In the genomic region with DNA sequence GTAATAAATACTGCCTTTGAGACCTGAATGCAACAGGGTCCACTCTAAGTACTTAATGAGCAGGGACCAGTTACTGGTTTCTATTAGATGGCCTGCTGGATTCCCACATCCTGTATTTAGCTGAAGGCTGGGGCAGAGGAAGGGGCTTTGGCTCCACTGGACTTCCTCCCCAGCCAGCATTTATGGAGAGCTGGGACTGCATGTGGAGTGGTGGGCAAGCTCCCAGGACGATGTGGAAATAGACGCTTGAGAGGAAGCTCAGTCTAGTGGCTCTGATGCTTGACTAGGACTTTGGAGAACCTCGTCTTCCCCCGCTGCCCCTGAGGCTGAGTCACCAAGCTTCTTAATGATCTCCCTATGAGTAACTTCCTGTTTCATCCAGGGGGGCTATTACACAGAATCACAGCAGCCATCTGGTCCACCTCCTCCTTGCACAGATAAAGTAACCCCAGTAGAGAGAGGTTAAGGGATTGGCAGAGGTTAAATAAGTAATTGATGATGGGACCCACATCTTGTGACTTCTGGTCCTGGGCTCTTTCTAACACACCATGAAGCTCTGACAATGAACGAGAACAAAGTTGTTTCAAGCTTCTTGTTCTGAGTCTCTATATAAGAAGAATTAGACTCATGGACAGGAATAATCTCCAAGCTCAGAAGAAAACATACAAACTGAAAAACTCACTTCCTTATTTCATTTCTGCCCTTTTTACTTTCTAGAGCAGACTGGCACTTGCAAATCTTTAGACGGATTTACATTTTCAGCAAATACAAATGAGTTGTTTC, we compare ENCODE assay signal across 8 cellular contexts.
DNase-seq lines count a peak whose midpoint lies in the region; ATAC-seq and TF ChIP-seq lines count a peak whose summit lies in the region.

No MANE protein-coding gene starts in this region.

- H3K9me3 ChIP-seq in Caco-2 (no peaks in the 10 kb centered on the region), mucosa of rectum (ENCODE audit: control insufficient read depth in 2 of 2, low read length in 2 of 2) (no peaks in the 10 kb centered on the region)

- H3K27me3 ChIP-seq in Caco-2 (replicated peaks; ENCODE audit: control insufficient read depth, insufficient read depth, low read length) (no peaks in the 10 kb centered on the region), mucosa of rectum (ENCODE audit: control insufficient read depth in 2 of 2, insufficient read depth in 2 of 2, low read length in 2 of 2) (no peaks in the 10 kb centered on the region)

- H3K27ac Mint-ChIP-seq in Caco-2 (ENCODE audit: unreplicated experiment): peak overlapping the region; percentile 66
- H3K27ac Mint-ChIP-seq in dendritic cell treated with granulocyte-macrophage colony-stimulating factor and Interleukin-4, amounts not matched to agents 40 ng/mL and 50 ng/mL, for 4 days: peak overlapping the region; percentile 88

- H3K4me1 ChIP-seq in Caco-2 (peaks cover 73% of the 10 kb centered on the region), mucosa of rectum (ENCODE audit: control insufficient read depth in 2 of 2, insufficient read depth in 2 of 2, low read length in 2 of 2) (peaks cover 7 to 13% of the 10 kb centered on the region in 2 donors)

- H3K36me3 ChIP-seq in Caco-2 (ENCODE audit: control insufficient read depth, insufficient read depth, low read length): no peaks in the 10 kb centered on the region
- H3K36me3 ChIP-seq in mucosa of rectum (ENCODE audit: control insufficient read depth in 2 of 2, insufficient read depth in 2 of 2, low read length in 2 of 2): no peaks in the 10 kb centered on the region

- H3K4me1 Mint-ChIP-seq in Caco-2 (ENCODE audit: low read depth, unreplicated experiment): peaks cover 81% of the 10 kb centered on the region
- H3K4me1 Mint-ChIP-seq in dendritic cell treated with granulocyte-macrophage colony-stimulating factor and Interleukin-4, amounts not matched to agents 40 ng/mL and 50 ng/mL, for 4 days (ENCODE audit: low read depth): peaks cover 61% of the 10 kb centered on the region

- BruUV-seq in Caco-2 (replicated peaks; lab: Mats Ljungman, UMichigan): no TSS peak

- DNase-seq in Caco-2 (no peak), NCI-H2227 treated with DMSO at 0.1 percent for 48 hours (lab: John Stamatoyannopoulos, UW) (no peak), NCI-H2196 treated with DMSO at 0.1 percent for 48 hours (lab: John Stamatoyannopoulos, UW; ENCODE audit: unreplicated experiment) (no peak)

- peaks cover 11% of the 10 kb centered on the region for H3K36me3 Mint-ChIP-seq in Caco-2 (ENCODE audit: insufficient read depth, unreplicated experiment)
- no peaks in the 10 kb centered on the region for H3K36me3 Mint-ChIP-seq in dendritic cell treated with granulocyte-macrophage colony-stimulating factor and Interleukin-4, amounts not matched to agents 40 ng/mL and 50 ng/mL, for 4 days (ENCODE audit: low read depth)

- CTCF ChIA-PET in Caco-2 (lab: Charles Lee): no interaction called here

- no peaks in the 10 kb centered on the region for H3K9me3 Mint-ChIP-seq in Caco-2 (ENCODE audit: unreplicated experiment)
- no peaks in the 10 kb centered on the region for H3K9me3 Mint-ChIP-seq in dendritic cell treated with granulocyte-macrophage colony-stimulating factor and Interleukin-4, amounts not matched to agents 40 ng/mL and 50 ng/mL, for 4 days

- H3K4me3 ChIP-seq in Caco-2 (ENCODE audit: low read depth, low read length) (no peak overlapping the region), mucosa of rectum (ENCODE audit: low read length in 2 of 2) (no peak overlapping the region)

- intact Hi-C loops in Caco-2 (cut with micrococcal nuclease; ENCODE audit: unreplicated experiment): no loop called here
- intact Hi-C loops in dendritic cell treated with granulocyte-macrophage colony-stimulating factor and Interleukin-4, amounts not matched to agents 40 ng/mL and 50 ng/mL, for 4 days (cut with micrococcal nuclease): no loop called here

- H3K4me3 Mint-ChIP-seq in Caco-2 (ENCODE audit: unreplicated experiment): no peak overlapping the region
- H3K4me3 Mint-ChIP-seq in dendritic cell treated with granulocyte-macrophage colony-stimulating factor and Interleukin-4, amounts not matched to agents 40 ng/mL and 50 ng/mL, for 4 days: peak overlapping the region; percentile 39

- peak overlapping the region; percentile 39 to 64 for H3K27ac ChIP-seq in mucosa of rectum (ENCODE audit: low read depth in 2 of 2, low read length in 2 of 2)

- no peak for TF ChIP-seq CTCF in Caco-2 (IDR thresholded peaks at IDR 0.05; ENCODE audit: insufficient read depth in 1 of 2, low read depth in 1 of 2, low read length in 1 of 2, severe bottlenecking in 1 of 2, unreplicated experiment in 1 of 2)

- POLR2A ChIA-PET in Caco-2 (lab: Charles Lee): no interaction called here

- no peak overlapping the region for H3K9ac ChIP-seq in mucosa of rectum (ENCODE audit: low read depth in 1 of 2, low read length in 2 of 2)

- ATAC-seq in GM18909 (IDR thresholded peaks at IDR 0.05; ENCODE audit: poor library complexity, unreplicated experiment) (peak; percentile 86), HG03045 (IDR thresholded peaks at IDR 0.05; ENCODE audit: unreplicated experiment) (peak; percentile 69)

- H3K27me3 Mint-ChIP-seq in Caco-2 (ENCODE audit: insufficient read depth, unreplicated experiment): no peaks in the 10 kb centered on the region
- H3K27me3 Mint-ChIP-seq in dendritic cell treated with granulocyte-macrophage colony-stimulating factor and Interleukin-4, amounts not matched to agents 40 ng/mL and 50 ng/mL, for 4 days: peaks cover 2% of the 10 kb centered on the region

TF ChIP-seq in PFSK-1, 5 proteins besides CTCF, POLR2A, EP300 and RAD21:
- TF ChIP-seq FOXP2 (optimal IDR thresholded peaks at IDR 0.05; ENCODE audit: borderline replicate concordance, extremely low read depth, extremely low read length, insufficient read depth) (no peak), TAF1 (IDR thresholded peaks at IDR 0.05; ENCODE audit: borderline replicate concordance, insufficient read depth, low read length) (peak; percentile 63; the same call in 1 of the 2 replicates), POLR2AphosphoS5 (IDR thresholded peaks at IDR 0.05; ENCODE audit: low read depth, low read length) (peak; percentile 49; the same call in 1 of the 2 replicates), SIN3A (IDR thresholded peaks at IDR 0.05; ENCODE audit: borderline replicate concordance, insufficient read depth, low read length) (peak; percentile 66; the same call in 1 of the 2 replicates)
- TF ChIP-seq, protein P1, sequence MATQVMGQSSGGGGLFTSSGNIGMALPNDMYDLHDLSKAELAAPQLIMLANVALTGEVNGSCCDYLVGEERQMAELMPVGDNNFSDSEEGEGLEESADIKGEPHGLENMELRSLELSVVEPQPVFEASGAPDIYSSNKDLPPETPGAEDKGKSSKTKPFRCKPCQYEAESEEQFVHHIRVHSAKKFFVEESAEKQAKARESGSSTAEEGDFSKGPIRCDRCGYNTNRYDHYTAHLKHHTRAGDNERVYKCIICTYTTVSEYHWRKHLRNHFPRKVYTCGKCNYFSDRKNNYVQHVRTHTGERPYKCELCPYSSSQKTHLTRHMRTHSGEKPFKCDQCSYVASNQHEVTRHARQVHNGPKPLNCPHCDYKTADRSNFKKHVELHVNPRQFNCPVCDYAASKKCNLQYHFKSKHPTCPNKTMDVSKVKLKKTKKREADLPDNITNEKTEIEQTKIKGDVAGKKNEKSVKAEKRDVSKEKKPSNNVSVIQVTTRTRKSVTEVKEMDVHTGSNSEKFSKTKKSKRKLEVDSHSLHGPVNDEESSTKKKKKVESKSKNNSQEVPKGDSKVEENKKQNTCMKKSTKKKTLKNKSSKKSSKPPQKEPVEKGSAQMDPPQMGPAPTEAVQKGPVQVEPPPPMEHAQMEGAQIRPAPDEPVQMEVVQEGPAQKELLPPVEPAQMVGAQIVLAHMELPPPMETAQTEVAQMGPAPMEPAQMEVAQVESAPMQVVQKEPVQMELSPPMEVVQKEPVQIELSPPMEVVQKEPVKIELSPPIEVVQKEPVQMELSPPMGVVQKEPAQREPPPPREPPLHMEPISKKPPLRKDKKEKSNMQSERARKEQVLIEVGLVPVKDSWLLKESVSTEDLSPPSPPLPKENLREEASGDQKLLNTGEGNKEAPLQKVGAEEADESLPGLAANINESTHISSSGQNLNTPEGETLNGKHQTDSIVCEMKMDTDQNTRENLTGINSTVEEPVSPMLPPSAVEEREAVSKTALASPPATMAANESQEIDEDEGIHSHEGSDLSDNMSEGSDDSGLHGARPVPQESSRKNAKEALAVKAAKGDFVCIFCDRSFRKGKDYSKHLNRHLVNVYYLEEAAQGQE (IDR thresholded peaks at IDR 0.05; ENCODE audit: insufficient read depth in 1 of 2, low read depth in 2 of 2, low read length in 2 of 2): peak in 1 of 2 experiments; percentile 78; a peak in 2 of 4 replicates
TF ChIP-seq in PFSK-1: peak in this region for 4.
